ENCODE assay signal across 8 cellular contexts in genomic region chr18:62526098-62527025, GRCh38. TPM values are rescaled to one million over a fixed set of nuclear protein-coding genes. Genes with fewer than 3 reads are reported as not detected.
A peak's percentile ranks its signal among the peaks of the same experiment; 100 is the strongest.
DNase-seq lines count a peak whose midpoint lies in the region; ATAC-seq, FAIRE-seq and TF ChIP-seq lines count a peak whose summit lies in the region.

No MANE protein-coding gene starts in this region.

- no peak overlapping the region for H3K27ac Mint-ChIP-seq in GM23338

- peak overlapping the region; percentile 92 for H3K4me2 ChIP-seq in GM23338
- peak overlapping the region; percentile 83 for H3K4me2 ChIP-seq in GM12878 (ENCODE audit: control insufficient read depth, insufficient read depth)

- FAIRE-seq in GM12878 (lab: Jason Lieb, UNC) = no peak

- CTCF ChIA-PET in GM12878 (lab: Yijun Ruan, JAX) = interaction anchor here (1.0 to 1.3 kb wide), 3 partner anchors 32 to 101 kb away, joined by 3 to 6 read pairs (median 3); no protein-coding TSS in a partner anchor

- POLR2A ChIA-PET in GM12878 (lab: Charles Lee) = interaction anchor here (0.9 to 1.5 kb wide), 2 partner anchors 16 to 20 kb away, joined by 3 read pairs; no protein-coding TSS in a partner anchor

- H3K9me3 Mint-ChIP-seq in GM23338 = peaks cover 3% of the 10 kb centered on the region; the same call in 2 of the 3 replicates

- H3K27ac ChIP-seq in GM23338 (ENCODE audit: low read depth) = no peak overlapping the region
- peak overlapping the region; percentile 66 for H3K27ac ChIP-seq in GM12878 (ENCODE audit: control insufficient read depth, insufficient read depth)
- no peak overlapping the region for H3K27ac ChIP-seq in iPS DF 6.9 (ENCODE audit: low read length)

- 2% methylated on average over 68 of the region's 74 CpGs for WGBS in GM12878 (ENCODE audit: insufficient coverage, insufficient replicate concordance, low lambda C conversion rate, missing lambda C conversion rate)
- WGBS in iPS DF 6.9 (ENCODE audit: insufficient coverage, insufficient read length) = no CpG with 5 or more reads among the region's 74 CpGs

- H3K36me3 ChIP-seq in GM23338 (ENCODE audit: insufficient read depth) (no peaks in the 10 kb centered on the region), GM12878 (ENCODE audit: control insufficient read depth in 2 of 2, insufficient read depth in 2 of 2, low read length in 1 of 2) (no peaks in the 10 kb centered on the region), iPS DF 6.9 (ENCODE audit: control insufficient read depth, insufficient read depth, low read length) (no peaks in the 10 kb centered on the region)

- peaks cover 29% of the 10 kb centered on the region for H3K27me3 ChIP-seq in GM23338 (ENCODE audit: insufficient read depth)
- no peaks in the 10 kb centered on the region for H3K27me3 ChIP-seq in GM12878 (replicated peaks in 1 of 2; ENCODE audit: control insufficient read depth in 2 of 2, insufficient read depth in 2 of 2, low read length in 1 of 2)
- H3K27me3 ChIP-seq in iPS DF 6.9 (ENCODE audit: control insufficient read depth, insufficient read depth, low read length) = peaks cover 5% of the 10 kb centered on the region; the same call in 1 of the 2 replicates

- DNase-seq in DMS 273 treated with DMSO at 0.1 percent for 48 hours (lab: John Stamatoyannopoulos, UW) (peak; percentile 42), GM23338 (ENCODE audit: low spot score) (peak; percentile 90), NCI-H1417 treated with DMSO at 0.1 percent for 48 hours (lab: John Stamatoyannopoulos, UW) (peak; percentile 50), T-helper 9 cell (peak; percentile 62), GM12878 (ENCODE audit: low read depth, low spot score) (peak; percentile 48), iPS DF 6.9 (ENCODE audit: low read depth, low spot score) (no peak), sciatic nerve (ENCODE audit: low spot score) (peak; percentile 89), cerebellar nuclear complex (lab: John Stamatoyannopoulos, UW) (no peak)

- peak overlapping the region; percentile 80 for H3K4me3 Mint-ChIP-seq in GM23338

- H3K9ac ChIP-seq in GM12878 (ENCODE audit: control insufficient read depth, insufficient read depth, low read length) = peak overlapping the region; percentile 79

- RAD21 ChIA-PET in GM12878 (lab: Charles Lee; ENCODE audit: unreplicated experiment) = interaction anchor here (0.7 to 1.4 kb wide), 2 partner anchors 57 to 101 kb away, joined by 3 to 4 read pairs; no protein-coding TSS in a partner anchor

- intact Hi-C loops in GM12878 (cut with micrococcal nuclease; ENCODE audit: unreplicated experiment) = loop anchor here (10.0 kb wide), 2 partner anchors 188 to 898 kb away; partner anchors contain the start of genes PHLPP1 and VPS4B
- intact Hi-C loops in sciatic nerve (cut with DNase I) = no loop called here

- TF ChIP-seq CTCF in GM23338 (conservative IDR thresholded peaks at IDR 0.05; ENCODE audit: low read depth in 2 of 2) (no peak), GM12878 (IDR thresholded peaks at IDR 0.05 in 2 of 3, conservative IDR thresholded peaks at IDR 0.05 in 1 of 3; ENCODE audit: control insufficient read depth in 2 of 3, extremely low read depth in 1 of 3, insufficient read depth in 1 of 3, low read depth in 3 of 3, low read length in 3 of 3) (no peak)

- no peaks in the 10 kb centered on the region for H3F3A ChIP-seq in GM23338 (replicated peaks; ENCODE audit: low read depth)

- TF ChIP-seq POLR2A in GM12878 (IDR thresholded peaks at IDR 0.05; ENCODE audit: low read depth, low read length) = peak; percentile 94

- SMC1A ChIA-PET in GM12878 (lab: Charles Lee; ENCODE audit: uncharacterized antibody, unreplicated experiment) = interaction anchor here (0.9 to 1.4 kb wide), 5 partner anchors 11 to 840 kb away, joined by 3 to 4 read pairs (median 3); no protein-coding TSS in a partner anchor

- ATAC-seq in GM23338 (peak; percentile 10), GM12878 (peak; percentile 43), sciatic nerve (peak; percentile 59)

- peaks cover 23% of the 10 kb centered on the region for H3K4me1 ChIP-seq in GM23338 (ENCODE audit: insufficient read depth)
- no peaks in the 10 kb centered on the region; the same call in 1 of the 2 replicates for H3K4me1 ChIP-seq in GM12878 (ENCODE audit: control insufficient read depth, insufficient read depth, low read length)
- peaks cover 3% of the 10 kb centered on the region; the same call in 1 of the 2 replicates for H3K4me1 ChIP-seq in iPS DF 6.9 (ENCODE audit: control insufficient read depth, insufficient read depth, low read length)

- peak; percentile 32 to 69; a peak in 1 of 4 replicates for TF ChIP-seq EP300 in GM12878 (IDR thresholded peaks at IDR 0.05; ENCODE audit: borderline replicate concordance in 1 of 2, control insufficient read depth in 1 of 2, low read depth in 2 of 2, low read length in 2 of 2)

- no TSS peak for BruUV-seq in GM12878 (replicated peaks; lab: Mats Ljungman, UMichigan)

- peaks cover 8% of the 10 kb centered on the region for H4K20me1 ChIP-seq in GM23338 (replicated peaks; ENCODE audit: insufficient read depth)
- H4K20me1 ChIP-seq in GM12878 (ENCODE audit: control insufficient read depth, insufficient read depth) = no peaks in the 10 kb centered on the region

- H3K27me3 Mint-ChIP-seq in GM23338 (ENCODE audit: insufficient read depth, low read depth, poor library complexity) = peaks cover 28% of the 10 kb centered on the region

- H2AFZ ChIP-seq in GM23338 (peak overlapping the region; percentile 86), GM12878 (ENCODE audit: control insufficient read depth, low read depth, low read length) (peak overlapping the region; percentile 85)

- H3K9me3 ChIP-seq in GM12878 (replicated peaks; ENCODE audit: control insufficient read depth, insufficient read depth, low read length) (no peaks in the 10 kb centered on the region), iPS DF 6.9 (ENCODE audit: control insufficient read depth, insufficient read depth, low read length) (no peaks in the 10 kb centered on the region)

- H3K9me2 ChIP-seq in GM23338 (ENCODE audit: insufficient read depth) = no peaks in the 10 kb centered on the region

- peaks cover 44% of the 10 kb centered on the region for H3K79me2 ChIP-seq in GM23338 (replicated peaks; ENCODE audit: insufficient read depth)
- peaks cover 75% of the 10 kb centered on the region for H3K79me2 ChIP-seq in GM12878 (ENCODE audit: control insufficient read depth, insufficient read depth, low read length)

- peaks cover 34% of the 10 kb centered on the region for H3K4me1 Mint-ChIP-seq in GM23338

- TF ChIP-seq RAD21 in GM12878 (IDR thresholded peaks at IDR 0.05; ENCODE audit: insufficient read depth, low read depth, low read length) = no peak

- in situ Hi-C loops in GM12878 (cut with MboI) = no loop called here

- peaks cover 3% of the 10 kb centered on the region; the same call in 1 of the 3 replicates for H3K36me3 Mint-ChIP-seq in GM23338 (ENCODE audit: low read depth)

- H3K4me3 ChIP-seq in GM23338 (peak overlapping the region; percentile 88), GM12878 (peak overlapping the region; percentile 70), iPS DF 6.9 (ENCODE audit: low read length) (peak overlapping the region; percentile 99)

TF ChIP-seq in GM23338, 12 proteins besides CTCF, POLR2A, EP300 and RAD21 (continues in another document):
- TF ChIP-seq POLR2AphosphoS5 (IDR thresholded peaks at IDR 0.05; ENCODE audit: low read depth) (peak; percentile 86), ZNF114 (CRISPR knock-in tag; IDR thresholded peaks at IDR 0.05) (no peak), CREB1 (CRISPR knock-in tag; IDR thresholded peaks at IDR 0.05; ENCODE audit: low read depth) (no peak)

TF ChIP-seq in GM12878, 131 proteins besides CTCF, POLR2A, EP300 and RAD21 (continues in another document):
- TF ChIP-seq RAD51 (IDR thresholded peaks at IDR 0.05) (peak; percentile 44), MEF2A (IDR thresholded peaks at IDR 0.05; ENCODE audit: insufficient read depth, low read depth, low read length) (no peak), CBX3 (IDR thresholded peaks at IDR 0.05; ENCODE audit: borderline replicate concordance, low read depth) (no peak), ATF3 (IDR thresholded peaks at IDR 0.05; ENCODE audit: borderline replicate concordance, extremely low read depth, low read depth, low read length) (peak; percentile 54; the same call in 1 of the 2 replicates), SRF (IDR thresholded peaks at IDR 0.05; ENCODE audit: low read depth in 2 of 2, low read length in 2 of 2) (0 out of 4 replicates have a peak, but pooled peaks of 1 of the 2 experiments have one; percentile 36), POLR2AphosphoS5 (IDR thresholded peaks at IDR 0.05; ENCODE audit: low read length) (peak; percentile 69), ZNF24 (IDR thresholded peaks at IDR 0.05) (peak; percentile 89)

RNA-seq across cellular contexts. Expression of gene ZCCHC2, which starts 3.5 kb away (rescaled TPM):
- 14.4 and 15.4 TPM in 2 replicates for total RNA-seq in GM23338 (2014; rRNA removed; shearing (Covaris generic))
- polyA plus RNA-seq in GM23338 (2016; fragmentation: Nextera tagmentation; extraction: Ambion mirVana) (4.9 and 5.4 TPM in 2 replicates), GM12878 (2011; rRNA removed) (17.4 and 19.1 TPM in 2 replicates), GM12878 (2014; fragmentation: Illumina TruSeq; extraction: Trizol) (10.6 and 12.7 TPM in 2 replicates), GM12878 (2014; fragmentation: Nextera tagmentation; extraction: Ambion mirVana) (1 to 10 TPM; 1.7 to 2.7 TPM), GM12878 (2014; rRNA removed) (8.0 and 10.2 TPM in 2 replicates), GM12878 (2016; fragmentation: Nextera tagmentation; extraction: Ambion mirVana) (1 to 10 TPM; 2.1 to 2.2 TPM)
- total RNA-seq in GM12878 (2013; cell fraction: nucleolus; rRNA removed) = 33.4 and 36.8 TPM in 2 replicates
- total RNA-seq in GM12878 (2014; rRNA removed) (6.5 and 7.7 TPM in 2 replicates), GM12878 (2014; rRNA removed; fragmentation: Illumina TruSeq; extraction: Trizol) (9.5 and 9.6 TPM in 2 replicates), GM12878 (2021) (12.0 and 14.4 TPM in 2 replicates), sciatic nerve (35.5 TPM)
- polyA plus RNA-seq in GM12878 (2011; ENCODE audit: low read depth) = 5.0 TPM
- 15.6 and 17.7 TPM in 2 replicates for polyA plus RNA-seq in GM12878 (2011; cell fraction: cytosol; rRNA removed)
- 24.6 and 27.5 TPM in 2 replicates for polyA plus RNA-seq in GM12878 (2011; cell fraction: nucleus; rRNA removed)
- 10.2 and 11.4 TPM in 2 replicates for polyA plus RNA-seq in GM12878 (2012)
- 42.4 and 46.8 TPM in 2 replicates for polyA minus RNA-seq in GM12878 (2011; rRNA and poly(A)+ RNA removed)
- 12.4 and 14.0 TPM in 2 replicates for polyA minus RNA-seq in GM12878 (2011; cell fraction: cytosol; rRNA and poly(A)+ RNA removed)
- polyA minus RNA-seq in GM12878 (2011; cell fraction: nucleus; rRNA and poly(A)+ RNA removed) = 28.9 and 45.7 TPM in 2 replicates

Comparison
In these comparisons a context has a peak if more than half of its experiments do, and no peak if none do; other contexts are left out.
1. DNase-seq: peak in DMS 273 treated with DMSO at 0.1 percent for 48 hours (single experiment), GM23338 (single experiment), NCI-H1417 treated with DMSO at 0.1 percent for 48 hours (single experiment), T-helper 9 cell (single experiment), GM12878 (single experiment) and sciatic nerve (single experiment); none in iPS DF 6.9 (single experiment) and cerebellar nuclear complex (0 of 2).
2. Peak in every context shown above with its lines, with median percentiles within 50 percentile points of each other: ATAC-seq and H3K4me3 ChIP-seq.